In genomic region chr1:102174259-102174863, GRCh38 we compare ENCODE assay signal across 8 cellular contexts.
DNase-seq lines count a peak whose midpoint lies in the region; ATAC-seq, FAIRE-seq and TF ChIP-seq lines count a peak whose summit lies in the region.

No MANE protein-coding gene starts in this region.

- H3K9me3 ChIP-seq in HepG2 (ENCODE audit: low read length) = no peaks in the 10 kb centered on the region

- peak; percentile 35; the same call in 1 of the 2 replicates for TF ChIP-seq CTCF in HepG2 (CRISPR knock-in tag; IDR thresholded peaks at IDR 0.05)

- no peak overlapping the region for H3K4me3 Mint-ChIP-seq in natural killer cell treated with Interleukin-12 subunit alpha and Interleukin-12 subunit beta and Interleukin-15 and Interleukin-18, amount 100 ng/mL, for 72 hours
- no peak overlapping the region for H3K4me3 Mint-ChIP-seq in stimulated activated memory B cell treated with anti-CD40 and anti-IgM and Interleukin-4, amounts not matched to agents 10 μg/mL and 1 μg/mL and 100 μg/mL, for 72 hours

- H3K27me3 Mint-ChIP-seq in natural killer cell treated with Interleukin-12 subunit alpha and Interleukin-12 subunit beta and Interleukin-15 and Interleukin-18, amount 100 ng/mL, for 72 hours = no peaks in the 10 kb centered on the region
- no peaks in the 10 kb centered on the region for H3K27me3 Mint-ChIP-seq in stimulated activated memory B cell treated with anti-CD40 and anti-IgM and Interleukin-4, amounts not matched to agents 10 μg/mL and 1 μg/mL and 100 μg/mL, for 72 hours

- intact Hi-C loops in HepG2 (cut with micrococcal nuclease; ENCODE audit: unreplicated experiment) = no loop called here

- no peaks in the 10 kb centered on the region for H3K36me3 ChIP-seq in HepG2 (replicated peaks in 1 of 2; ENCODE audit: control insufficient read depth in 1 of 2, insufficient read depth in 2 of 2, low read length in 2 of 2)

- 0% methylated on average over 2 of the region's 2 CpGs for WGBS in HepG2 (ENCODE audit: low lambda C conversion rate)

- no peaks in the 10 kb centered on the region for H3K27me3 ChIP-seq in HepG2 (ENCODE audit: control insufficient read depth in 1 of 2, insufficient read depth in 2 of 2, low read length in 2 of 2)

- BruUV-seq in HepG2 (replicated peaks; lab: Mats Ljungman, UMichigan) = no TSS peak

- no peaks in the 10 kb centered on the region for H3K4me1 ChIP-seq in HepG2 (ENCODE audit: insufficient read depth, low read length)

- no peak overlapping the region for H3K9ac ChIP-seq in HepG2 (ENCODE audit: insufficient read depth, low read depth, low read length)

- H3K79me2 ChIP-seq in HepG2 (ENCODE audit: insufficient read depth, low read length) = no peaks in the 10 kb centered on the region

- H3K4me3 ChIP-seq in HepG2 (replicated peaks in 1 of 3; ENCODE audit: insufficient read depth in 1 of 3, low read depth in 2 of 3, low read length in 3 of 3) = no peak overlapping the region

- no peak for FAIRE-seq in HepG2 (lab: Jason Lieb, UNC)
- FAIRE-seq in HTR-8/SVneo (lab: Jason Lieb, UNC) = no peak

- no peak overlapping the region for H2AFZ ChIP-seq in HepG2 (ENCODE audit: low read length)

- no peaks in the 10 kb centered on the region for H3K36me3 Mint-ChIP-seq in natural killer cell treated with Interleukin-12 subunit alpha and Interleukin-12 subunit beta and Interleukin-15 and Interleukin-18, amount 100 ng/mL, for 72 hours
- H3K36me3 Mint-ChIP-seq in stimulated activated memory B cell treated with anti-CD40 and anti-IgM and Interleukin-4, amounts not matched to agents 10 μg/mL and 1 μg/mL and 100 μg/mL, for 72 hours = no peaks in the 10 kb centered on the region

- no peaks in the 10 kb centered on the region for H4K20me1 ChIP-seq in HepG2 (ENCODE audit: insufficient read depth, low read length)

- TF ChIP-seq RAD21 in HepG2 (CRISPR knock-in tag; IDR thresholded peaks at IDR 0.05) = no peak

- CTCF ChIA-PET in HepG2 (lab: Yijun Ruan, JAX; ENCODE audit: low intra/inter-chr PET ratio, low total read pairs) = no interaction called here

- no peaks in the 10 kb centered on the region for H3K4me1 Mint-ChIP-seq in natural killer cell treated with Interleukin-12 subunit alpha and Interleukin-12 subunit beta and Interleukin-15 and Interleukin-18, amount 100 ng/mL, for 72 hours (ENCODE audit: low read depth in 2 of 2)
- H3K4me1 Mint-ChIP-seq in stimulated activated memory B cell treated with anti-CD40 and anti-IgM and Interleukin-4, amounts not matched to agents 10 μg/mL and 1 μg/mL and 100 μg/mL, for 72 hours = no peaks in the 10 kb centered on the region

- no peak overlapping the region for H3K27ac ChIP-seq in HepG2 (ENCODE audit: extremely low read length, insufficient read depth, low read length)

- peaks cover 4% of the 10 kb centered on the region for H3K9me3 Mint-ChIP-seq in natural killer cell treated with Interleukin-12 subunit alpha and Interleukin-12 subunit beta and Interleukin-15 and Interleukin-18, amount 100 ng/mL, for 72 hours
- no peaks in the 10 kb centered on the region for H3K9me3 Mint-ChIP-seq in stimulated activated memory B cell treated with anti-CD40 and anti-IgM and Interleukin-4, amounts not matched to agents 10 μg/mL and 1 μg/mL and 100 μg/mL, for 72 hours

- no peak overlapping the region for H3K27ac Mint-ChIP-seq in natural killer cell treated with Interleukin-12 subunit alpha and Interleukin-12 subunit beta and Interleukin-15 and Interleukin-18, amount 100 ng/mL, for 72 hours
- H3K27ac Mint-ChIP-seq in stimulated activated memory B cell treated with anti-CD40 and anti-IgM and Interleukin-4, amounts not matched to agents 10 μg/mL and 1 μg/mL and 100 μg/mL, for 72 hours = no peak overlapping the region

- ATAC-seq in GM18858 (IDR thresholded peaks at IDR 0.05; ENCODE audit: unreplicated experiment) = peak; percentile 87
- ATAC-seq in HG02588 (IDR thresholded peaks at IDR 0.05; ENCODE audit: unreplicated experiment) = peak; percentile 89
- peak; percentile 66 for ATAC-seq in HepG2
- no peak for ATAC-seq in natural killer cell treated with Interleukin-12 subunit alpha and Interleukin-12 subunit beta and Interleukin-15 and Interleukin-18, amount 100 ng/mL, for 72 hours
- no peak for ATAC-seq in stimulated activated memory B cell treated with anti-CD40 and anti-IgM and Interleukin-4, amounts not matched to agents 10 μg/mL and 1 μg/mL and 100 μg/mL, for 72 hours

- H3K4me2 ChIP-seq in HepG2 (ENCODE audit: low read depth, low read length) = no peak overlapping the region

- DNase-seq in NCI-H2196 (lab: John Stamatoyannopoulos, UW; ENCODE audit: unreplicated experiment) (peak; percentile 2), HepG2 (ENCODE audit: low spot score) (peak; percentile 3), HTR-8/SVneo (ENCODE audit: insufficient read length, low spot score) (no peak), GM03348 (ENCODE audit: low spot score) (no peak)
- DNase-seq in natural killer cell treated with Interleukin-12 subunit alpha and Interleukin-12 subunit beta and Interleukin-15 and Interleukin-18, amount 100 ng/mL, for 72 hours (ENCODE audit: low spot score) = no peak

- no peak for TF ChIP-seq POLR2A in HepG2 (IDR thresholded peaks at IDR 0.05; ENCODE audit: insufficient read depth in 1 of 2, low read depth in 2 of 2, low read length in 2 of 2)

- no peak for TF ChIP-seq EP300 in HepG2 (IDR thresholded peaks at IDR 0.05; ENCODE audit: low read depth in 2 of 2, low read length in 2 of 2)
- no peak for TF ChIP-seq EP300 in HepG2 (CRISPR knock-in tag; IDR thresholded peaks at IDR 0.05; ENCODE audit: borderline replicate concordance)

- POLR2A ChIA-PET in HepG2 (lab: Yijun Ruan, JAX) = no interaction called here

- in situ Hi-C loops in HepG2 (cut with HindIII; ENCODE audit: extremely low pct_ligation_motif_present, low pct_unique_long_range_greater_than_20kb) = no loop called here

TF ChIP-seq in HepG2, 621 proteins besides CTCF, POLR2A, EP300 and RAD21:
- TF ChIP-seq ZNF740 (CRISPR knock-in tag; IDR thresholded peaks at IDR 0.05) (0 out of 2 replicates have a peak, but pooled peaks have one; percentile 34), STAG1 (CRISPR knock-in tag; IDR thresholded peaks at IDR 0.05) (peak; percentile 24; the same call in 1 of the 2 replicates), HNF4G (IDR thresholded peaks at IDR 0.05; ENCODE audit: borderline replicate concordance, low read depth, low read length) (no peak), HNF4G (CRISPR knock-in tag; IDR thresholded peaks at IDR 0.05; ENCODE audit: borderline replicate concordance, low read depth) (no peak)
TF ChIP-seq in HepG2: peak in this region for 2.

Comparison
In these comparisons a context has a peak if more than half of its experiments do, and no peak if none do; other contexts are left out.
1. ATAC-seq: peak in GM18858 (single experiment), HG02588 (single experiment) and HepG2 (single experiment); none in natural killer cell treated with Interleukin-12 subunit alpha and Interleukin-12 subunit beta and Interleukin-15 and Interleukin-18, amount 100 ng/mL, for 72 hours (0 of 2) and stimulated activated memory B cell treated with anti-CD40 and anti-IgM and Interleukin-4, amounts not matched to agents 10 μg/mL and 1 μg/mL and 100 μg/mL, for 72 hours (single experiment).
2. DNase-seq: peak in NCI-H2196 (single experiment) and HepG2 (single experiment); none in HTR-8/SVneo (single experiment), natural killer cell treated with Interleukin-12 subunit alpha and Interleukin-12 subunit beta and Interleukin-15 and Interleukin-18, amount 100 ng/mL, for 72 hours (single experiment) and GM03348 (single experiment).